In genomic region chr6:125844989-125845388, GRCh38 we compare ENCODE assay signal across 16 cellular contexts. TPM values are rescaled to one million over a fixed set of nuclear protein-coding genes. Genes with fewer than 3 reads are reported as not detected.
DNase-seq lines count a peak whose midpoint lies in the region; ATAC-seq and TF ChIP-seq lines count a peak whose summit lies in the region.
"Had no signal": no experiment of that assay in that cellular context is flagged by ENCODE, and none has a peak within 500 bp of the region (broad histone marks: within the 10 kb centered on the region; RNA-seq: fewer than 3 reads in every experiment).

No MANE protein-coding gene starts in this region.

- no peak for ATAC-seq in GM21423 (IDR thresholded peaks at IDR 0.05; ENCODE audit: unreplicated experiment)
- ATAC-seq: activated CD4-positive, alpha-beta T cell treated with anti-CD3 and anti-CD28 coated beads for 36 hours had no signal

- H3K4me3 ChIP-seq in right atrium auricular region, result no peak overlapping the region
- H3K4me3 ChIP-seq: ascending aorta, BLaER1 had no signal

- H3K27ac ChIP-seq in caudate nucleus (ENCODE audit: low read depth, low read length) (peak overlapping the region; percentile 49), right atrium auricular region (peak overlapping the region; percentile 36 to 41)
- H3K27ac ChIP-seq: ascending aorta, BLaER1 had no signal

- DNase-seq in NCI-H69 (lab: John Stamatoyannopoulos, UW) (peak; percentile 85), caudate nucleus (lab: John Stamatoyannopoulos, UW) (peak in 3 of 61 donors; percentile 19 to 21 (median 19)), right atrium auricular region (ENCODE audit: low spot score) (no peak), stromal cell of bone marrow (ENCODE audit: low read depth) (peak; percentile 13), head of caudate nucleus (no peak), iPS-NIHi11 (ENCODE audit: low spot score) (no peak)
- DNase-seq: activated CD4-positive, alpha-beta T cell treated with anti-CD3 and anti-CD28 coated beads for 36 hours; cortex of kidney; immature natural killer cell; mesendoderm; MM.1S; NCI-H774; stimulated activated CD4-positive, alpha-beta T cell treated with anti-CD3 and anti-CD28 coated beads, Interleukin-1b, Interleukin-23, amount 100 ng/mL, for 48 hours had no signal

- H3K27me3 ChIP-seq in right atrium auricular region, result no peaks in the 10 kb centered on the region
- H3K27me3 ChIP-seq: ascending aorta, BLaER1 had no signal

- no peak for TF ChIP-seq CTCF in right atrium auricular region (IDR thresholded peaks at IDR 0.05)

- no peaks in the 10 kb centered on the region for H3K36me3 ChIP-seq in right atrium auricular region
- H3K36me3 ChIP-seq: ascending aorta, BLaER1 had no signal

- intact Hi-C loops in head of caudate nucleus (cut with DNase I), result loop anchor here (10.0 kb wide), 1 partner anchor 50 kb away; the partner anchor contains the start of gene NCOA7

- no peaks in the 10 kb centered on the region for H3K9me3 ChIP-seq in right atrium auricular region
- H3K9me3 ChIP-seq: ascending aorta, BLaER1 had no signal

- H3K4me1 ChIP-seq in right atrium auricular region, result peaks cover 0 to 20% of the 10 kb centered on the region in 2 donors
- H3K4me1 ChIP-seq: ascending aorta, BLaER1 had no signal

RNA-seq across cellular contexts. Expression of gene NCOA7, which starts 54.2 kb away (rescaled TPM):
- 10 to 100 TPM; 12.2 to 12.7 TPM for total RNA-seq in right atrium auricular region

Comparison
In these comparisons a context has a peak if more than half of its experiments do, and no peak if none do; other contexts are left out.
1. DNase-seq: peak in NCI-H69 (single experiment) and stromal cell of bone marrow (single experiment); none in right atrium auricular region (single experiment), head of caudate nucleus (0 of 42) and iPS-NIHi11 (single experiment).